In the genomic region with DNA sequence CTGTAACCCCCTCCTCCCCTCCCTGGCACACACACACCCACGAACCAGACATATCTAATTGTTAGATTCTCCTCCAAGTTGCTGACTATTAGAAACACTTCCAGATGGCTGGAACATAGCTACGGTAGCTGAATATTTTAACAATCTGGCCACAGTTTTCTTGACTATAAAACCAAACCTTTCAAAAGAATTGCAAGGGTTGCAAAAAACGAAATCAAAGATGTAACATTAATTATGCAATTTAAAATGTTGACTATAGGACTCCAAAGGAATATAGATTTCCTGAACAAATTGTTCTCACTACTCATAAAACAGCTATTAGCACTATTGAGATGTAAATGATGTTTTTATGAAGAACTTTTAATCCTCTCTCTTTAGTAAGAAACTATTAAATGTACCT, we compare ENCODE assay signal across 27 cellular contexts.
"Had no signal": no experiment of that assay in that cellular context is flagged by ENCODE, and none has a peak within 500 bp of the region (broad histone marks: within the 10 kb centered on the region; RNA-seq: fewer than 3 reads in every experiment).

No MANE protein-coding gene starts in this region.

- FAIRE-seq: endothelial cell of umbilical vein, keratinocyte, pancreas had no signal

- ATAC-seq: heart right ventricle, natural killer cell, pancreas, sciatic nerve had no signal

- H3K27me3 Mint-ChIP-seq: memory B cell had no signal

- H3K27me3 ChIP-seq: esophagus muscularis mucosa, neutrophil, pancreas, stomach, thyroid gland, vagina had no signal

- H3K4me3 ChIP-seq: coronary artery, esophagus muscularis mucosa, heart right ventricle, lung, pancreas, smooth muscle cell, stomach, thyroid gland, vagina had no signal

- H3K36me3 ChIP-seq: esophagus muscularis mucosa, heart right ventricle, neutrophil, pancreas, stomach, thyroid gland, vagina had no signal

- H3K4me1 ChIP-seq: heart right ventricle, pancreas, thyroid gland had no signal

- H3K27ac ChIP-seq: coronary artery, esophagus muscularis mucosa, heart right ventricle, neutrophil, pancreas, stomach, thyroid gland, vagina had no signal

- H3K36me3 Mint-ChIP-seq: immature natural killer cell, memory B cell, natural killer cell had no signal

- H3K4me2 ChIP-seq: smooth muscle cell had no signal

- H3K4me3 Mint-ChIP-seq: immature natural killer cell, memory B cell, natural killer cell, neural crest cell had no signal

- H3K9me3 Mint-ChIP-seq: memory B cell, neural crest cell had no signal

- H3K27ac Mint-ChIP-seq: immature natural killer cell, memory B cell, natural killer cell had no signal

- H3K9me3 ChIP-seq: esophagus muscularis mucosa, heart right ventricle, neutrophil, pancreas, stomach, thyroid gland, vagina had no signal

- H3K4me1 Mint-ChIP-seq: immature natural killer cell, natural killer cell, neural crest cell had no signal

- DNase-seq: dermis blood vessel endothelial cell; effector memory CD4-positive, alpha-beta T cell; foreskin melanocyte; glutamatergic neuron; heart right ventricle; immature natural killer cell; natural killer cell; pancreas; stimulated activated CD4-positive, alpha-beta T cell treated with anti-CD3 and anti-CD28 coated beads, Interleukin-12 subunit alpha, Interleukin-12 subunit beta, amount 100 ng/mL, for 4 hours; stimulated activated CD4-positive, alpha-beta T cell treated with anti-CD3 and anti-CD28 coated beads, Interleukin-1b, Interleukin-23, amount 100 ng/mL, for 48 hours; stimulated activated CD4-positive, alpha-beta T cell treated with anti-CD3 and anti-CD28 coated beads, Interleukin-4, amount 100 ng/mL, for 1 hour; stimulated activated CD8-positive, alpha-beta memory T cell treated with anti-CD3 and anti-CD28 coated beads, Interleukin-4, amount 100 ng/mL, for 48 hours; stimulated activated naive CD4-positive, alpha-beta T cell treated with Interleukin-2 at 50 U/mL for 16 hours; stomach; thyroid gland; trophoblast cell had no signal
